In genomic region chrX:16712116-16712824, GRCh38 we compare ENCODE assay signal across 1 cellular context.
TF ChIP-seq lines count a peak whose summit lies in the region.

TSS of gene CTPS2 (minus strand) at chrX:16712669. CDS start at chrX:16702902, 9,767 bp downstream.

TF ChIP-seq in H1, 55 proteins besides CTCF, POLR2A, EP300 and RAD21 (continued from another document):
- no peak for TF ChIP-seq TBP (IDR thresholded peaks at IDR 0.05; ENCODE audit: low read depth, low read length)
- no peak for TF ChIP-seq KDM1A (IDR thresholded peaks at IDR 0.05; ENCODE audit: borderline replicate concordance, low read length)
- no peak for TF ChIP-seq SIX5 (IDR thresholded peaks at IDR 0.05; ENCODE audit: low read depth, low read length)
